ENCODE assay signal across 8 cellular contexts in genomic region chr15:66774001-66774814, GRCh38.
DNase-seq lines count a peak whose midpoint lies in the region; ATAC-seq and TF ChIP-seq lines count a peak whose summit lies in the region.

No MANE protein-coding gene starts in this region.

- DNase-seq in GDM1 (lab: John Stamatoyannopoulos, UW) (peak; percentile 36), SKM-1 treated with dmso at 0.1 percent for 144 hours (lab: John Stamatoyannopoulos, UW; ENCODE audit: unreplicated experiment) (peak; percentile 14), astrocyte of the hippocampus (ENCODE audit: low read depth, low spot score) (peak; percentile 94), hippocampal formation (lab: John Stamatoyannopoulos, UW) (peak; percentile 29 to 42), retinal pigment epithelial cell (ENCODE audit: low read depth) (no peak)
- DNase-seq in NK-92 treated with Interleukin-12 subunit alpha and Interleukin-12 subunit beta, amount 100 ng/mL, for 24 hours (lab: John Stamatoyannopoulos, UW) = no peak

- no peak for ATAC-seq in HG02885 (IDR thresholded peaks at IDR 0.05; ENCODE audit: poor library complexity, unreplicated experiment)

- TF ChIP-seq CTCF in LNCAP (IDR thresholded peaks at IDR 0.05) (peak; percentile 81), retinal pigment epithelial cell (conservative IDR thresholded peaks at IDR 0.05; ENCODE audit: low read depth, low read length) (peak; percentile 96)

- no peak overlapping the region for H3K4me3 ChIP-seq in retinal pigment epithelial cell (ENCODE audit: low read length)

Comparison
In these comparisons a context has a peak if more than half of its experiments do, and no peak if none do; other contexts are left out.
1. DNase-seq: peak in GDM1 (single experiment), SKM-1 treated with dmso at 0.1 percent for 144 hours (single experiment), astrocyte of the hippocampus (single experiment) and hippocampal formation (2 of 2); none in retinal pigment epithelial cell (single experiment) and NK-92 treated with Interleukin-12 subunit alpha and Interleukin-12 subunit beta, amount 100 ng/mL, for 24 hours (single experiment).